In genomic region chr19:40735003-40735771, GRCh38 we compare ENCODE assay signal across 20 cellular contexts. TPM values are rescaled to one million over a fixed set of nuclear protein-coding genes. Genes with fewer than 3 reads are reported as not detected.
DNase-seq lines count a peak whose midpoint lies in the region; ATAC-seq, FAIRE-seq and TF ChIP-seq lines count a peak whose summit lies in the region.
"Had no signal": no experiment of that assay in that cellular context is flagged by ENCODE, and none has a peak within 500 bp of the region (broad histone marks: within the 10 kb centered on the region; RNA-seq: fewer than 3 reads in every experiment).

No MANE protein-coding gene starts in this region.

- WGBS in esophagus squamous epithelium, 2 donors, result 64 to 70% methylated on average over 10 to 11 of the region's 11 CpGs
- 61 to 84% (median 71%) methylated on average over 11 of the region's 11 CpGs for WGBS in small intestine, 3 donors

- H3K4me1 ChIP-seq in Peyer's patch (peaks cover 0 to 14% (median 0%) of the 10 kb centered on the region in 4 donors), esophagus squamous epithelium (peaks cover 9 to 73% (median 11%) of the 10 kb centered on the region in 3 donors), small intestine (ENCODE audit: control insufficient read depth in 2 of 2, insufficient read depth in 1 of 2, low read depth in 1 of 2, low read length in 1 of 2) (no peaks in the 10 kb centered on the region), MM.1S (ENCODE audit: low read length) (no peaks in the 10 kb centered on the region)
- H3K4me1 ChIP-seq: BE2C had no signal

- H3K36me3 ChIP-seq in Peyer's patch (peaks cover 0 to 99% (median 0%) of the 10 kb centered on the region in 3 donors), esophagus squamous epithelium (peaks cover 69 to 100% (median 71%) of the 10 kb centered on the region in 3 donors), small intestine (ENCODE audit: control insufficient read depth in 2 of 2, insufficient read depth in 2 of 2, low read length in 2 of 2) (peaks cover 11 to 19% of the 10 kb centered on the region in 2 donors), MM.1S (replicated peaks; ENCODE audit: insufficient read depth, low read length) (no peaks in the 10 kb centered on the region)

- H3K27ac ChIP-seq in Peyer's patch (peak overlapping the region in 3 of 4 donors; percentile 50 to 72 (median 71)), esophagus squamous epithelium (peak overlapping the region; percentile 74 to 85 (median 76)), small intestine (ENCODE audit: low read depth in 1 of 2, low read length in 1 of 2) (peak overlapping the region; percentile 42 to 67), MM.1S (ENCODE audit: low read length) (no peak overlapping the region)

- TF ChIP-seq POLR2A in Peyer's patch (IDR thresholded peaks at IDR 0.05) (no peak), esophagus squamous epithelium (IDR thresholded peaks at IDR 0.05) (no peak)

- intact Hi-C loops in esophagus squamous epithelium (cut with DNase I), result no loop called here

- H3K4me2 ChIP-seq in MM.1S (ENCODE audit: low read depth, low read length), result no peak overlapping the region

- no peaks in the 10 kb centered on the region for H3K9me2 ChIP-seq in MM.1S (replicated peaks; ENCODE audit: insufficient read depth, low read length)

- no peak for TF ChIP-seq CTCF in Peyer's patch (IDR thresholded peaks at IDR 0.05)
- TF ChIP-seq CTCF in esophagus squamous epithelium (IDR thresholded peaks at IDR 0.05), result no peak
- no peak for TF ChIP-seq CTCF in MM.1S (IDR thresholded peaks at IDR 0.05; ENCODE audit: low read length)

- no peaks in the 10 kb centered on the region for H3K79me2 ChIP-seq in MM.1S (ENCODE audit: low read length)

- H3K9me3 ChIP-seq in Peyer's patch (no peaks in the 10 kb centered on the region), esophagus squamous epithelium (no peaks in the 10 kb centered on the region), small intestine (ENCODE audit: control insufficient read depth, low read depth) (no peaks in the 10 kb centered on the region), MM.1S (replicated peaks; ENCODE audit: insufficient read depth, low read length) (no peaks in the 10 kb centered on the region)
- H3K9me3 ChIP-seq: BE2C had no signal

- FAIRE-seq in small intestine (lab: Jason Lieb, UNC), result no peak
- FAIRE-seq: D721Med had no signal

- H3K4me3 ChIP-seq in Peyer's patch (no peak overlapping the region), esophagus squamous epithelium (no peak overlapping the region), small intestine (ENCODE audit: low read depth in 1 of 2, low read length in 2 of 2) (no peak overlapping the region), MM.1S (ENCODE audit: low read length) (no peak overlapping the region)

- H4K20me1 ChIP-seq in MM.1S (ENCODE audit: insufficient read depth, low read length), result no peaks in the 10 kb centered on the region

- DNase-seq in ELF-1 (ENCODE audit: low read depth, low spot score), result peak; percentile 31
- no peak for DNase-seq in Peyer's patch
- no peak for DNase-seq in esophagus squamous epithelium (lab: John Stamatoyannopoulos, UW)
- DNase-seq in small intestine, result peak; percentile 79
- no peak for DNase-seq in MM.1S
- DNase-seq: BE2C, DND-41, GF-D8, GOT3, HFFc6, NCI-H1436 treated with DMSO at 0.1 percent for 48 hours, NCI-H2081, NCI-H510A treated with DMSO at 0.1 percent for 48 hours, RPMI8226 had no signal

- H3K27me3 ChIP-seq in Peyer's patch (no peaks in the 10 kb centered on the region), esophagus squamous epithelium (no peaks in the 10 kb centered on the region), small intestine (ENCODE audit: control insufficient read depth in 2 of 2, insufficient read depth in 2 of 2, low read length in 2 of 2) (no peaks in the 10 kb centered on the region), MM.1S (replicated peaks; ENCODE audit: insufficient read depth, low read length) (no peaks in the 10 kb centered on the region)
- H3K27me3 ChIP-seq: BE2C had no signal

- no peak overlapping the region for H3K9ac ChIP-seq in MM.1S (ENCODE audit: low read length)

- H2AFZ ChIP-seq in MM.1S (ENCODE audit: low read length), result no peak overlapping the region

- H3F3A ChIP-seq in MM.1S (ENCODE audit: insufficient read depth, low read length), result no peaks in the 10 kb centered on the region

- ATAC-seq in GM19324 (IDR thresholded peaks at IDR 0.05; ENCODE audit: low FRiP score, unreplicated experiment) (no peak), GM19395 (IDR thresholded peaks at IDR 0.05; ENCODE audit: unreplicated experiment) (no peak)

RNA-seq across cellular contexts. Expression of gene ACTMAP, which starts 15.1 kb away (rescaled TPM):
- total RNA-seq in Peyer's patch (10 to 100 TPM in 3 of 4 donors, 1 to 10 TPM in 1; 7.4 to 33.0 (median 21.6) TPM), esophagus squamous epithelium (1 to 10 TPM; 2.1 to 2.8 (median 2.4) TPM)
- polyA plus RNA-seq in small intestine, result 10 to 100 TPM; 12.1 to 27.5 (median 19.5) TPM

RNA-seq across cellular contexts. Expression of gene SNRPA, which starts 15.8 kb away (rescaled TPM):
- 100 to 1,000 TPM in 1 of 4 donors, 10 to 100 TPM in 3; 44.5 to 104 (median 72.1) TPM for total RNA-seq in Peyer's patch
- total RNA-seq in esophagus squamous epithelium, result 10 to 100 TPM; 45.0 to 79.5 (median 51.0) TPM
- 10 to 100 TPM; 25.7 to 77.8 (median 36.7) TPM for polyA plus RNA-seq in small intestine

RNA-seq across cellular contexts. Expression of gene ITPKC, which starts 18.3 kb away (rescaled TPM):
- total RNA-seq in Peyer's patch (10 to 100 TPM; 34.5 to 43.9 (median 38.9) TPM), esophagus squamous epithelium (100 to 1,000 TPM in 2 of 4 donors, 10 to 100 TPM in 2; 58.5 to 127 (median 95.7) TPM)
- polyA plus RNA-seq in small intestine, result 10 to 100 TPM; 22.7 to 26.4 (median 24.7) TPM

RNA-seq across cellular contexts. Expression of gene COQ8B, which starts 18.5 kb away (rescaled TPM):
- total RNA-seq in Peyer's patch (10 to 100 TPM; 32.4 to 92.8 (median 41.9) TPM), esophagus squamous epithelium (10 to 100 TPM; 19.3 to 64.1 (median 33.3) TPM)
- 10 to 100 TPM; 29.2 to 45.5 (median 44.5) TPM for polyA plus RNA-seq in small intestine

RNA-seq across cellular contexts. Expression of gene MIA, which starts 40.1 kb away (rescaled TPM):
- total RNA-seq in Peyer's patch (1 to 10 TPM in 1 of 4 donors, not detected in 3; 4.0 TPM), esophagus squamous epithelium (1 to 10 TPM in 1 of 4 donors, not detected in 3; 3.7 TPM)
- polyA plus RNA-seq in small intestine, result 1 to 10 TPM in 2 of 3 donors, not detected in 1; 3.2 to 4.3 TPM
- total RNA-seq: HFFc6, LHCN-M2 had no signal
- polyA plus RNA-seq: AG04450; CD4-positive, alpha-beta memory T cell had no signal

Comparison
In these comparisons a context has a peak if more than half of its experiments do, and no peak if none do; other contexts are left out.
1. DNase-seq: peak in ELF-1 (single experiment) and small intestine (single experiment); none in Peyer's patch (0 of 3), esophagus squamous epithelium (single experiment) and MM.1S (single experiment).